ENCODE assay signal across 16 cellular contexts in genomic region chr3:45140392-45140791, GRCh38. TPM values are rescaled to one million over a fixed set of nuclear protein-coding genes. Genes with fewer than 3 reads are reported as not detected.
DNase-seq lines count a peak whose midpoint lies in the region; ATAC-seq, FAIRE-seq and TF ChIP-seq lines count a peak whose summit lies in the region.
"Had no signal": no experiment of that assay in that cellular context is flagged by ENCODE, and none has a peak within 500 bp of the region (broad histone marks: within the 10 kb centered on the region; RNA-seq: fewer than 3 reads in every experiment).

No MANE protein-coding gene starts in this region.

- DNase-seq in AG08395 (ENCODE audit: low spot score) (peak; percentile 25), cardiac fibroblast (ENCODE audit: low read depth in 2 of 2) (peak; percentile 27 to 64), kidney (peak; percentile 76), NCI-H526 (lab: John Stamatoyannopoulos, UW) (no peak), brain microvascular endothelial cell (no peak), frontal cortex (ENCODE audit: low spot score in 2 of 2) (no peak)
- DNase-seq: activated CD8-positive, alpha-beta T cell treated with anti-CD3 and anti-CD28 coated beads for 36 hours; activated effector memory CD4-positive, alpha-beta T cell treated with Interleukin-2 at 50 U/mL for 16 hours; midbrain; NCI-H345; RPMI8226; stimulated activated CD8-positive, alpha-beta memory T cell treated with anti-CD3 and anti-CD28 coated beads, Interleukin-4, amount 100 ng/mL, for 48 hours; T-helper 9 cell had no signal

- H3K9me2 ChIP-seq in Loucy (replicated peaks; ENCODE audit: low read depth, low read length), result no peaks in the 10 kb centered on the region

- H3K27me3 ChIP-seq in Loucy (ENCODE audit: insufficient read depth, low read length, poor library complexity, severe bottlenecking) (no peaks in the 10 kb centered on the region), brain microvascular endothelial cell (replicated peaks) (peaks cover 2% of the 10 kb centered on the region)
- H3K27me3 ChIP-seq: vagina had no signal

- no peak for ATAC-seq in HG03521 (IDR thresholded peaks at IDR 0.05; ENCODE audit: unreplicated experiment)
- ATAC-seq: activated CD8-positive, alpha-beta T cell treated with anti-CD3 and anti-CD28 coated beads for 36 hours had no signal

- intact Hi-C loops in kidney (cut with DNase I), result no loop called here

- 0 out of 2 replicates have a peak overlapping the region, but pooled peaks have one; percentile 4 for H2AFZ ChIP-seq in Loucy (ENCODE audit: low read length)

- no peak for TF ChIP-seq CTCF in Loucy (conservative IDR thresholded peaks at IDR 0.05; ENCODE audit: low read length)
- TF ChIP-seq CTCF in cardiac fibroblast (IDR thresholded peaks at IDR 0.05; ENCODE audit: low read depth, low read length), result no peak
- no peak for TF ChIP-seq CTCF in kidney (IDR thresholded peaks at IDR 0.05; ENCODE audit: borderline replicate concordance, extremely low read depth, insufficient read depth)
- no peak for TF ChIP-seq CTCF in brain microvascular endothelial cell (IDR thresholded peaks at IDR 0.05; ENCODE audit: low read depth, low read length, missing control alignments)

- H3K79me2 ChIP-seq in Loucy (ENCODE audit: insufficient read depth, low read length), result no peaks in the 10 kb centered on the region

- H3F3A ChIP-seq in Loucy (ENCODE audit: low read depth), result no peaks in the 10 kb centered on the region

- no peak overlapping the region for H3K27ac ChIP-seq in kidney (ENCODE audit: low read depth in 2 of 2, low read length in 2 of 2)
- no peak overlapping the region for H3K27ac ChIP-seq in brain microvascular endothelial cell
- H3K27ac ChIP-seq: vagina had no signal

- H3K4me2 ChIP-seq in Loucy (ENCODE audit: low read depth, low read length, poor library complexity, severe bottlenecking), result no peak overlapping the region

- H3K36me3 ChIP-seq in Loucy (ENCODE audit: insufficient read depth, low read length) (no peaks in the 10 kb centered on the region), kidney (ENCODE audit: control insufficient read depth in 1 of 2, insufficient read depth in 2 of 2, low read length in 2 of 2) (no peaks in the 10 kb centered on the region), brain microvascular endothelial cell (replicated peaks) (no peaks in the 10 kb centered on the region)
- H3K36me3 ChIP-seq: vagina had no signal

- in situ Hi-C loops in brain microvascular endothelial cell (cut with HindIII; ENCODE audit: low pct_ligation_motif_present, low sequenced_read_pairs), result no loop called here

- no peaks in the 10 kb centered on the region for H4K20me1 ChIP-seq in Loucy (ENCODE audit: insufficient read depth, low read length, poor library complexity, severe bottlenecking)

- H3K4me3 ChIP-seq in Loucy (ENCODE audit: low read length, poor library complexity, severe bottlenecking), result no peak overlapping the region
- H3K4me3 ChIP-seq in cardiac fibroblast (replicated peaks in 1 of 2; ENCODE audit: low read depth in 2 of 2, low read length in 2 of 2), result no peak overlapping the region
- no peak overlapping the region for H3K4me3 ChIP-seq in kidney (ENCODE audit: low read length in 2 of 2)
- H3K4me3 ChIP-seq in brain microvascular endothelial cell (ENCODE audit: low read depth, low read length), result no peak overlapping the region
- H3K4me3 ChIP-seq: vagina had no signal

- FAIRE-seq in kidney (lab: Jason Lieb, UNC) (no peak), frontal cortex (lab: Jason Lieb, UNC) (no peak)

- H3K4me1 ChIP-seq in Loucy (ENCODE audit: insufficient read depth, low read length, poor library complexity, severe bottlenecking) (peaks cover 10% of the 10 kb centered on the region), kidney (ENCODE audit: control insufficient read depth in 1 of 2, insufficient read depth in 1 of 2, low read depth in 1 of 2, low read length in 2 of 2) (peaks cover 4 to 6% of the 10 kb centered on the region in 2 donors)

- no peak overlapping the region for H3K9ac ChIP-seq in Loucy (ENCODE audit: low read depth, low read length, poor library complexity, severe bottlenecking)
- H3K9ac ChIP-seq in kidney (ENCODE audit: low read length in 2 of 2), result no peak overlapping the region

- H3K9me3 ChIP-seq in Loucy (ENCODE audit: insufficient read depth, low read depth, low read length) (no peaks in the 10 kb centered on the region), kidney (ENCODE audit: control insufficient read depth in 1 of 2, low read length in 2 of 2) (no peaks in the 10 kb centered on the region)
- H3K9me3 ChIP-seq: vagina had no signal

RNA-seq across cellular contexts. Expression of gene CDCP1, which starts 5.8 kb away (rescaled TPM):
- 39.6 TPM for total RNA-seq in kidney
- 3.7 TPM for polyA plus RNA-seq in kidney (ENCODE audit: insufficient read depth, low read depth, low replicate concordance)
- 0.41 TPM for total RNA-seq in frontal cortex

Comparison
In these comparisons a context has a peak if more than half of its experiments do, and no peak if none do; other contexts are left out.
1. DNase-seq: peak in AG08395 (single experiment), cardiac fibroblast (2 of 2) and kidney (single experiment); none in NCI-H526 (0 of 2), brain microvascular endothelial cell (single experiment) and frontal cortex (0 of 2).
2. RNA of gene CDCP1, which starts 5.8 kb away (total RNA-seq): 39.6 TPM in kidney (single experiment); 0.41 TPM in frontal cortex (single experiment); every median in the first group is over 10 times any median in the second.